ENCODE assay signal across 14 cellular contexts in the genomic region with DNA sequence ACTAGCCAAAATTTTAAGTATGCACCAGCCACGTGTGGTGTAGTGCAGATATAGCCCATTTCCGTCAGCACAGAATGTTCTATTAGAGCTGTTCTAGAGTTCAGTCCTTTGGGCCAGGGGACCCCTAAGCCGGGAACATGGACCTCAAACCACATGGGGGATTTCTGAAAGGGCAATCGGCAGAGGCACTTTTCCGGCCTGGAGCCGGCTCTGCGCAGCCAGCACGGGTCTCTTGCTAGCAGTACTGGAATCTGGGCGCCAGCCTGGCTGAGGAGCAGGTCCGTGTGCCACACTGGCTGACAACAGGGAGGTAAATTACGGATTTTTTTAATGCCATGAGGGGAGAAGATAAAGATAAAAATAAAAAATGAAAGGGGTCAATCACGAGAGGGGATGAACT.
DNase-seq lines count a peak whose midpoint lies in the region; ATAC-seq, FAIRE-seq and TF ChIP-seq lines count a peak whose summit lies in the region.
"Had no signal": no experiment of that assay in that cellular context is flagged by ENCODE, and none has a peak within 500 bp of the region (broad histone marks: within the 10 kb centered on the region; RNA-seq: fewer than 3 reads in every experiment).

No MANE protein-coding gene starts in this region.

- H4K20me1 ChIP-seq in GM12878 (ENCODE audit: control insufficient read depth, insufficient read depth): no peaks in the 10 kb centered on the region
- peaks cover 2% of the 10 kb centered on the region for H4K20me1 ChIP-seq in osteoblast (ENCODE audit: insufficient read depth, low read length)

- TF ChIP-seq POLR2A in GM19193 (IDR thresholded peaks at IDR 0.05; ENCODE audit: extremely low read depth, insufficient read depth, insufficient read length) (peak; percentile 25), GM12878 (IDR thresholded peaks at IDR 0.05; ENCODE audit: low read depth, low read length) (no peak)

- CTCF ChIA-PET in GM12878 (lab: Yijun Ruan, JAX): interaction anchor here (0.6 to 2.8 kb wide), 12 partner anchors 9 to 1112 kb away, joined by 3 to 18 read pairs (median 4); no protein-coding TSS in a partner anchor

- RAD21 ChIA-PET in GM12878 (lab: Charles Lee; ENCODE audit: unreplicated experiment): interaction anchor here (0.6 to 2.3 kb wide), 2 partner anchors 956 to 1209 kb away, joined by 3 to 8 read pairs; no protein-coding TSS in a partner anchor

- intact Hi-C loops in GM12878 (cut with micrococcal nuclease; ENCODE audit: unreplicated experiment): no loop called here

- H3K27me3 ChIP-seq in H7 (ENCODE audit: control insufficient read depth, insufficient read depth, low read length) (no peaks in the 10 kb centered on the region), GM12878 (replicated peaks in 1 of 2; ENCODE audit: control insufficient read depth in 2 of 2, insufficient read depth in 2 of 2, low read length in 1 of 2) (no peaks in the 10 kb centered on the region), osteoblast (ENCODE audit: insufficient read depth, low read length) (no peaks in the 10 kb centered on the region)
- H3K27me3 ChIP-seq: BLaER1 treated with 17β-estradiol and CSF1 and Interleukin-3, amounts not matched to agents 10 nM and 100 nM had no signal

- BruUV-seq in GM12878 (replicated peaks; lab: Mats Ljungman, UMichigan): no TSS peak

- no peak for TF ChIP-seq RAD21 in GM12878 (IDR thresholded peaks at IDR 0.05; ENCODE audit: insufficient read depth, low read depth, low read length)

- no peak overlapping the region for H2AFZ ChIP-seq in GM12878 (ENCODE audit: control insufficient read depth, low read depth, low read length)
- H2AFZ ChIP-seq in osteoblast (ENCODE audit: low read length): no peak overlapping the region

- no peaks in the 10 kb centered on the region for H3K79me2 ChIP-seq in GM12878 (ENCODE audit: control insufficient read depth, insufficient read depth, low read length)
- H3K79me2 ChIP-seq in osteoblast (ENCODE audit: insufficient read depth, low read length): no peaks in the 10 kb centered on the region

- DNase-seq in H7 (peak; percentile 34), GM12878 (ENCODE audit: low read depth, low spot score) (no peak), osteoblast (ENCODE audit: insufficient read length, low spot score, missing footprints) (peak; percentile 50)
- DNase-seq in stimulated activated CD4-positive, alpha-beta T cell treated with anti-CD3 and anti-CD28 coated beads, Interleukin-4, amount 100 ng/mL, for 4 hours: no peak
- DNase-seq: NCI-H1436 treated with DMSO at 0.1 percent for 48 hours; NCI-H2081; NCI-H226; NK-92 treated with Interleukin-12 subunit alpha and Interleukin-12 subunit beta, amount 100 ng/mL, for 24 hours; SK-N-SH had no signal

- no peaks in the 10 kb centered on the region for H3K9me3 ChIP-seq in GM12878 (replicated peaks; ENCODE audit: control insufficient read depth, insufficient read depth, low read length)
- no peaks in the 10 kb centered on the region for H3K9me3 ChIP-seq in osteoblast (ENCODE audit: low read depth, low read length)
- H3K9me3 ChIP-seq: BLaER1 treated with 17β-estradiol and CSF1 and Interleukin-3, amounts not matched to agents 10 nM and 100 nM; SK-N-SH had no signal

- no peak for TF ChIP-seq EP300 in GM12878 (IDR thresholded peaks at IDR 0.05; ENCODE audit: borderline replicate concordance in 1 of 2, control insufficient read depth in 1 of 2, low read depth in 2 of 2, low read length in 2 of 2)

- H3K27ac ChIP-seq in GM12878 (ENCODE audit: control insufficient read depth, insufficient read depth) (no peak overlapping the region), osteoblast (ENCODE audit: low read depth, low read length) (no peak overlapping the region)
- H3K27ac ChIP-seq: BLaER1 treated with 17β-estradiol and CSF1 and Interleukin-3, amounts not matched to agents 10 nM and 100 nM had no signal

- in situ Hi-C loops in GM12878 (cut with MboI): no loop called here

- H3K4me1 ChIP-seq in GM12878 (ENCODE audit: control insufficient read depth, insufficient read depth, low read length): no peaks in the 10 kb centered on the region
- peaks cover 3% of the 10 kb centered on the region for H3K4me1 ChIP-seq in osteoblast (ENCODE audit: insufficient read depth, low read length)

- no peak overlapping the region for H3K4me2 ChIP-seq in GM12878 (ENCODE audit: control insufficient read depth, insufficient read depth)
- H3K4me2 ChIP-seq in osteoblast (ENCODE audit: insufficient read depth, low read length): no peak overlapping the region
- H3K4me2 ChIP-seq: SK-N-SH had no signal

- H3K9ac ChIP-seq in GM12878 (ENCODE audit: control insufficient read depth, insufficient read depth, low read length): no peak overlapping the region
- H3K9ac ChIP-seq: SK-N-SH had no signal

- no peak for FAIRE-seq in GM12878 (lab: Jason Lieb, UNC)

- ATAC-seq in GM12878 (no peak), GM19351 (IDR thresholded peaks at IDR 0.05; ENCODE audit: unreplicated experiment) (no peak), GM21360 (IDR thresholded peaks at IDR 0.05; ENCODE audit: unreplicated experiment) (no peak), GM21390 (IDR thresholded peaks at IDR 0.05; ENCODE audit: unreplicated experiment) (no peak)

- TF ChIP-seq CTCF in GM12878 (IDR thresholded peaks at IDR 0.05 in 2 of 3, conservative IDR thresholded peaks at IDR 0.05 in 1 of 3; ENCODE audit: control insufficient read depth in 2 of 3, extremely low read depth in 1 of 3, insufficient read depth in 1 of 3, low read depth in 3 of 3, low read length in 3 of 3): no peak
- TF ChIP-seq CTCF in osteoblast (IDR thresholded peaks at IDR 0.05; ENCODE audit: extremely low read depth, low read depth, low read length): no peak

- WGBS in GM12878 (ENCODE audit: insufficient coverage, insufficient replicate concordance, low lambda C conversion rate, missing lambda C conversion rate): 93% methylated on average over 12 of the region's 12 CpGs

- H3K36me3 ChIP-seq in H7 (replicated peaks; ENCODE audit: control insufficient read depth, insufficient read depth, low read length) (no peaks in the 10 kb centered on the region; the same call in none of the 2 replicates), GM12878 (ENCODE audit: control insufficient read depth in 2 of 2, insufficient read depth in 2 of 2, low read length in 1 of 2) (peaks cover 9 to 23% of the 10 kb centered on the region in 2 experiments; a peak in 3 of 4 replicates), osteoblast (ENCODE audit: insufficient read depth, low read length) (peaks cover 4% of the 10 kb centered on the region)

- POLR2A ChIA-PET in GM12878 (lab: Charles Lee): no interaction called here

- SMC1A ChIA-PET in GM12878 (lab: Charles Lee; ENCODE audit: uncharacterized antibody, unreplicated experiment): interaction anchor here (1.1 to 1.8 kb wide), 3 partner anchors 14 to 956 kb away, joined by 3 to 10 read pairs (median 5); no protein-coding TSS in a partner anchor

- no peak overlapping the region for H3K4me3 ChIP-seq in H7 (ENCODE audit: insufficient read depth, low read depth, low read length)
- no peak overlapping the region for H3K4me3 ChIP-seq in GM12878
- H3K4me3 ChIP-seq in osteoblast (ENCODE audit: insufficient read depth, low read length): no peak overlapping the region
- H3K4me3 ChIP-seq: BLaER1 treated with 17β-estradiol and CSF1 and Interleukin-3, amounts not matched to agents 10 nM and 100 nM had no signal

TF ChIP-seq in GM12878, 131 proteins besides CTCF, POLR2A, EP300 and RAD21:
- no peak for TF ChIP-seq TAF1 (IDR thresholded peaks at IDR 0.05; ENCODE audit: borderline replicate concordance, low read depth, low read length)
- TF ChIP-seq NFXL1 (IDR thresholded peaks at IDR 0.05; ENCODE audit: borderline replicate concordance): peak; percentile 13; the same call in 1 of the 2 replicates

Comparison
In these comparisons a context has a peak if more than half of its experiments do, and no peak if none do; other contexts are left out.
1. DNase-seq: peak in H7 (single experiment) and osteoblast (single experiment); none in GM12878 (single experiment) and stimulated activated CD4-positive, alpha-beta T cell treated with anti-CD3 and anti-CD28 coated beads, Interleukin-4, amount 100 ng/mL, for 4 hours (0 of 2).